ENCODE assay signal across 25 cellular contexts in the genomic region with DNA sequence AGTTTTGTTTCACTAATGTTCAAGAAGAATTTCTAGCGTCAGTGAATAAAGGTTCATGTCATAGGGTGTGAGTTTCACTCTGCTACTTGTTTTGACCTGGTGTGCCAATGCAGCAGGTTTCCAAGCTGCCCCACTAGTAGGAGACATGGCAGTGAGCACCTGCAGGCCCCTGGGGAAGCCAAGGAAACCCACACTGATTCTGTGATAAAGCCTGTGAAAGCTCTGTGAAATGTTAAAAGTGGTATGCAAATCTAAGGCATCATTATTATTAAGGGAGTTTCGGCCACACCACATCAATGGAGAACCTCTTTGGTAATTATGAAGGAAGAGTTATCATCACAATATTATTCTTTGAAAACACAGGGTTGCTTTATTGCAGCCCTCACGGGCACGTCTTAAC. TPM values are rescaled to one million over a fixed set of nuclear protein-coding genes. Genes with fewer than 3 reads are reported as not detected.
A peak's percentile ranks its signal among the peaks of the same experiment; 100 is the strongest.
DNase-seq lines count a peak whose midpoint lies in the region; ATAC-seq, FAIRE-seq and TF ChIP-seq lines count a peak whose summit lies in the region.
"Had no signal": no experiment of that assay in that cellular context is flagged by ENCODE, and none has a peak within 500 bp of the region (broad histone marks: within the 10 kb centered on the region; RNA-seq: fewer than 3 reads in every experiment).

No MANE protein-coding gene starts in this region.

- POLR2A ChIA-PET in WTC11 (lab: Charles Lee) = no interaction called here

- H3K9me3 Mint-ChIP-seq in WTC11 = peaks cover 7% of the 10 kb centered on the region
- no peaks in the 10 kb centered on the region for H3K9me3 Mint-ChIP-seq in stimulated activated naive B cell treated with anti-CD40 and anti-IgM and Interleukin-4, amounts not matched to agents 10 μg/mL and 1 μg/mL and 100 μg/mL, for 72 hours
- H3K9me3 Mint-ChIP-seq in chondrocyte (ENCODE audit: low read depth) = peaks cover 2% of the 10 kb centered on the region
- H3K9me3 Mint-ChIP-seq: activated T-cell treated with anti-CD3 and anti-CD28 coated beads, Interleukin-2, amount 50 U/mL, for 4 hours had no signal

- 0 out of 2 replicates have a peak, but pooled peaks cover 2% of the 10 kb centered on the region for H3K36me3 Mint-ChIP-seq in WTC11
- no peaks in the 10 kb centered on the region for H3K36me3 Mint-ChIP-seq in stimulated activated naive B cell treated with anti-CD40 and anti-IgM and Interleukin-4, amounts not matched to agents 10 μg/mL and 1 μg/mL and 100 μg/mL, for 72 hours
- no peaks in the 10 kb centered on the region for H3K36me3 Mint-ChIP-seq in chondrocyte (ENCODE audit: low read depth)

- no peak overlapping the region for H3K27ac Mint-ChIP-seq in WTC11
- H3K27ac Mint-ChIP-seq in stimulated activated naive B cell treated with anti-CD40 and anti-IgM and Interleukin-4, amounts not matched to agents 10 μg/mL and 1 μg/mL and 100 μg/mL, for 72 hours = no peak overlapping the region
- H3K27ac Mint-ChIP-seq in chondrocyte (ENCODE audit: unreplicated experiment) = no peak overlapping the region

- peak; percentile 24 for FAIRE-seq in GM18507 (lab: Jason Lieb, UNC)
- FAIRE-seq: H1 had no signal

- H3K4me1 Mint-ChIP-seq in WTC11 (peaks cover 6% of the 10 kb centered on the region), chondrocyte (ENCODE audit: low read depth) (no peaks in the 10 kb centered on the region)
- no peaks in the 10 kb centered on the region for H3K4me1 Mint-ChIP-seq in stimulated activated naive B cell treated with anti-CD40 and anti-IgM and Interleukin-4, amounts not matched to agents 10 μg/mL and 1 μg/mL and 100 μg/mL, for 72 hours

- CTCF ChIA-PET in WTC11 (lab: Charles Lee) = no interaction called here

- H3K27me3 Mint-ChIP-seq in WTC11 (ENCODE audit: low read depth) (no peaks in the 10 kb centered on the region), chondrocyte (ENCODE audit: low read depth) (peaks cover 11% of the 10 kb centered on the region)
- H3K27me3 Mint-ChIP-seq in stimulated activated naive B cell treated with anti-CD40 and anti-IgM and Interleukin-4, amounts not matched to agents 10 μg/mL and 1 μg/mL and 100 μg/mL, for 72 hours = peaks cover 0 to 5% of the 10 kb centered on the region in 2 donors

- no peak for DNase-seq in GM18507 (ENCODE audit: extremely low spot score, insufficient read length, low read depth)
- DNase-seq in WTC11 (ENCODE audit: low spot score) = no peak
- no peak for DNase-seq in stimulated activated naive B cell treated with anti-CD40 and anti-IgM and Interleukin-4, amounts not matched to agents 10 μg/mL and 1 μg/mL and 100 μg/mL, for 72 hours
- DNase-seq in NCI-H146 treated with DMSO at 0.1 percent for 48 hours (lab: John Stamatoyannopoulos, UW; ENCODE audit: unreplicated experiment) = no peak
- DNase-seq in chondrocyte (ENCODE audit: low spot score) = no peak
- DNase-seq: activated CD8-positive, alpha-beta memory T cell treated with anti-CD3 and anti-CD28 coated beads for 24 hours; activated naive CD4-positive, alpha-beta T cell treated with Interleukin-2 at 50 U/mL for 16 hours; activated T-cell treated with anti-CD3 and anti-CD28 coated beads, Interleukin-2, amount 50 U/mL, for 4 hours; amniotic stem cell; C1 segment of cervical spinal cord; Calu3; caudate nucleus; dorsolateral prefrontal cortex; Kasumi-1; NCI-H1092 treated with DMSO at 0.1 percent for 48 hours; NCI-H2081 treated with DMSO at 0.1 percent for 48 hours; NK-92 treated with Interleukin-12 subunit alpha and Interleukin-12 subunit beta, amount 100 ng/mL, for 24 hours; T-helper 9 cell had no signal

- ATAC-seq in GM19397 (IDR thresholded peaks at IDR 0.05; ENCODE audit: unreplicated experiment) (peak; percentile 56), HG02852 (IDR thresholded peaks at IDR 0.05; ENCODE audit: unreplicated experiment) (peak; percentile 66), HG03521 (IDR thresholded peaks at IDR 0.05; ENCODE audit: unreplicated experiment) (peak; percentile 44), WTC11 (no peak)
- no peak for ATAC-seq in stimulated activated naive B cell treated with anti-CD40 and anti-IgM and Interleukin-4, amounts not matched to agents 10 μg/mL and 1 μg/mL and 100 μg/mL, for 72 hours (replicated peaks)
- ATAC-seq: activated CD4-positive, CD25-positive, alpha-beta regulatory T cell treated with anti-CD3 and anti-CD28 coated beads, Interleukin-2, amount 50 U/mL, for 24 hours; activated T-cell treated with anti-CD3 and anti-CD28 coated beads, Interleukin-2, amount 50 U/mL, for 4 hours; sciatic nerve had no signal

- TF ChIP-seq CTCF in WTC11 (IDR thresholded peaks at IDR 0.05) (no peak), chondrocyte (IDR thresholded peaks at IDR 0.05) (no peak)

- no peak overlapping the region for H3K4me3 Mint-ChIP-seq in WTC11
- H3K4me3 Mint-ChIP-seq in stimulated activated naive B cell treated with anti-CD40 and anti-IgM and Interleukin-4, amounts not matched to agents 10 μg/mL and 1 μg/mL and 100 μg/mL, for 72 hours = no peak overlapping the region
- no peak overlapping the region for H3K4me3 Mint-ChIP-seq in chondrocyte (ENCODE audit: unreplicated experiment)
- H3K4me3 Mint-ChIP-seq: activated T-cell treated with anti-CD3 and anti-CD28 coated beads, Interleukin-2, amount 50 U/mL, for 4 hours had no signal

TF ChIP-seq in WTC11, 78 proteins besides CTCF, POLR2A, EP300 and RAD21:
- TF ChIP-seq ZNF396 (CRISPR knock-in tag; IDR thresholded peaks at IDR 0.05; ENCODE audit: borderline replicate concordance) (no peak), TP53 (CRISPR knock-in tag; IDR thresholded peaks at IDR 0.05) (no peak), PRRX2 (CRISPR knock-in tag; IDR thresholded peaks at IDR 0.05) (no peak), ETV6 (CRISPR knock-in tag; IDR thresholded peaks at IDR 0.05) (no peak), TCF7 (CRISPR knock-in tag; IDR thresholded peaks at IDR 0.05; ENCODE audit: low read depth) (no peak), OVOL2 (CRISPR knock-in tag; IDR thresholded peaks at IDR 0.05; ENCODE audit: borderline replicate concordance) (no peak), IRF2 (CRISPR knock-in tag; IDR thresholded peaks at IDR 0.05; ENCODE audit: borderline replicate concordance, low read depth) (no peak), NR1H2 (CRISPR knock-in tag; IDR thresholded peaks at IDR 0.05) (no peak), GRHL2 (CRISPR knock-in tag; IDR thresholded peaks at IDR 0.05; ENCODE audit: insufficient replicate concordance, severe bottlenecking) (no peak)
- TF ChIP-seq, protein P1, sequence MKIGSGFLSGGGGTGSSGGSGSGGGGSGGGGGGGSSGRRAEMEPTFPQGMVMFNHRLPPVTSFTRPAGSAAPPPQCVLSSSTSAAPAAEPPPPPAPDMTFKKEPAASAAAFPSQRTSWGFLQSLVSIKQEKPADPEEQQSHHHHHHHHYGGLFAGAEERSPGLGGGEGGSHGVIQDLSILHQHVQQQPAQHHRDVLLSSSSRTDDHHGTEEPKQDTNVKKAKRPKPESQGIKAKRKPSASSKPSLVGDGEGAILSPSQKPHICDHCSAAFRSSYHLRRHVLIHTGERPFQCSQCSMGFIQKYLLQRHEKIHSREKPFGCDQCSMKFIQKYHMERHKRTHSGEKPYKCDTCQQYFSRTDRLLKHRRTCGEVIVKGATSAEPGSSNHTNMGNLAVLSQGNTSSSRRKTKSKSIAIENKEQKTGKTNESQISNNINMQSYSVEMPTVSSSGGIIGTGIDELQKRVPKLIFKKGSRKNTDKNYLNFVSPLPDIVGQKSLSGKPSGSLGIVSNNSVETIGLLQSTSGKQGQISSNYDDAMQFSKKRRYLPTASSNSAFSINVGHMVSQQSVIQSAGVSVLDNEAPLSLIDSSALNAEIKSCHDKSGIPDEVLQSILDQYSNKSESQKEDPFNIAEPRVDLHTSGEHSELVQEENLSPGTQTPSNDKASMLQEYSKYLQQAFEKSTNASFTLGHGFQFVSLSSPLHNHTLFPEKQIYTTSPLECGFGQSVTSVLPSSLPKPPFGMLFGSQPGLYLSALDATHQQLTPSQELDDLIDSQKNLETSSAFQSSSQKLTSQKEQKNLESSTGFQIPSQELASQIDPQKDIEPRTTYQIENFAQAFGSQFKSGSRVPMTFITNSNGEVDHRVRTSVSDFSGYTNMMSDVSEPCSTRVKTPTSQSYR (CRISPR knock-in tag; IDR thresholded peaks at IDR 0.05) = no peak
- TF ChIP-seq, protein P2, sequence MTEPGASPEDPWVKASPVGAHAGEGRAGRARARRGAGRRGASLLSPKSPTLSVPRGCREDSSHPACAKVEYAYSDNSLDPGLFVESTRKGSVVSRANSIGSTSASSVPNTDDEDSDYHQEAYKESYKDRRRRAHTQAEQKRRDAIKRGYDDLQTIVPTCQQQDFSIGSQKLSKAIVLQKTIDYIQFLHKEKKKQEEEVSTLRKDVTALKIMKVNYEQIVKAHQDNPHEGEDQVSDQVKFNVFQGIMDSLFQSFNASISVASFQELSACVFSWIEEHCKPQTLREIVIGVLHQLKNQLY (CRISPR knock-in tag; IDR thresholded peaks at IDR 0.05) = no peak
- TF ChIP-seq, protein P3, sequence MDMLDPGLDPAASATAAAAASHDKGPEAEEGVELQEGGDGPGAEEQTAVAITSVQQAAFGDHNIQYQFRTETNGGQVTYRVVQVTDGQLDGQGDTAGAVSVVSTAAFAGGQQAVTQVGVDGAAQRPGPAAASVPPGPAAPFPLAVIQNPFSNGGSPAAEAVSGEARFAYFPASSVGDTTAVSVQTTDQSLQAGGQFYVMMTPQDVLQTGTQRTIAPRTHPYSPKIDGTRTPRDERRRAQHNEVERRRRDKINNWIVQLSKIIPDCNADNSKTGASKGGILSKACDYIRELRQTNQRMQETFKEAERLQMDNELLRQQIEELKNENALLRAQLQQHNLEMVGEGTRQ (CRISPR knock-in tag; IDR thresholded peaks at IDR 0.05) = no peak
- TF ChIP-seq, protein P4, sequence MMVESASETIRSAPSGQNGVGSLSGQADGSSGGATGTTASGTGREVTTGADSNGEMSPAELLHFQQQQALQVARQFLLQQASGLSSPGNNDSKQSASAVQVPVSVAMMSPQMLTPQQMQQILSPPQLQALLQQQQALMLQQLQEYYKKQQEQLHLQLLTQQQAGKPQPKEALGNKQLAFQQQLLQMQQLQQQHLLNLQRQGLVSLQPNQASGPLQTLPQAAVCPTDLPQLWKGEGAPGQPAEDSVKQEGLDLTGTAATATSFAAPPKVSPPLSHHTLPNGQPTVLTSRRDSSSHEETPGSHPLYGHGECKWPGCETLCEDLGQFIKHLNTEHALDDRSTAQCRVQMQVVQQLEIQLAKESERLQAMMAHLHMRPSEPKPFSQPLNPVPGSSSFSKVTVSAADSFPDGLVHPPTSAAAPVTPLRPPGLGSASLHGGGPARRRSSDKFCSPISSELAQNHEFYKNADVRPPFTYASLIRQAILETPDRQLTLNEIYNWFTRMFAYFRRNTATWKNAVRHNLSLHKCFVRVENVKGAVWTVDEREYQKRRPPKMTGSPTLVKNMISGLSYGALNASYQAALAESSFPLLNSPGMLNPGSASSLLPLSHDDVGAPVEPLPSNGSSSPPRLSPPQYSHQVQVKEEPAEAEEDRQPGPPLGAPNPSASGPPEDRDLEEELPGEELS (CRISPR knock-in tag; IDR thresholded peaks at IDR 0.05) = no peak

RNA-seq across cellular contexts. Expression of a gene that starts 46.4 kb away (rescaled TPM):
- total RNA-seq in WTC11 (2021) (not detected in 3 replicates), chondrocyte (not detected in 3 replicates)
- total RNA-seq: activated T-cell treated with anti-CD3 and anti-CD28 coated beads, Interleukin-2, amount 50 U/mL, for 4 hours; H1; RPMI7951 had no signal

Comparison
In these comparisons a context has a peak if more than half of its experiments do, and no peak if none do; other contexts are left out.
1. ATAC-seq: peak in GM19397 (single experiment), HG02852 (single experiment) and HG03521 (single experiment); none in WTC11 (single experiment) and stimulated activated naive B cell treated with anti-CD40 and anti-IgM and Interleukin-4, amounts not matched to agents 10 μg/mL and 1 μg/mL and 100 μg/mL, for 72 hours (0 of 2).